Comparison of ENCODE assay signal across 21 cellular contexts in the genomic region with DNA sequence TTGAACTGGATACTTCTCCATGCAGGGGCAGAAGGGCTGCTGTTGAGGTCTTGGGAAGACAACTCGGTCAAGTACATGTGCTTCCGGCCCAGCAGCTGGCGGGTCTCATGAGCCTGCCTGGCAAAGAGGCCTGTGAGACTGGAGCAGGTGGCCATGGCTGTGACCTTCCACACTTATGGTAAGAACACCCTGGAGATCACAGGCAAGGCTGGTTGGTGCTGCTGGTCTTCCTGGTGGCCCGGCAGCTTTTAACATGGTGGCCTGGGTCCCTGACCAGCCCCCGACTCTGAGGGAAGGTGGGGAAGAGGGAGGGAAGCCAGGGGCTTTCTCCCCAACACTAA. TPM values are rescaled to one million over a fixed set of nuclear protein-coding genes. Genes with fewer than 3 reads are reported as not detected.
A peak's percentile ranks its signal among the peaks of the same experiment; 100 is the strongest.
DNase-seq lines count a peak whose midpoint lies in the region; ATAC-seq, FAIRE-seq and TF ChIP-seq lines count a peak whose summit lies in the region.
"Had no signal": no experiment of that assay in that cellular context is flagged by ENCODE, and none has a peak within 500 bp of the region (broad histone marks: within the 10 kb centered on the region; RNA-seq: fewer than 3 reads in every experiment).

No MANE protein-coding gene starts in this region.

- H3K36me3 ChIP-seq in H1 (ENCODE audit: control insufficient read depth in 2 of 4, insufficient read depth in 4 of 4, low read length in 3 of 4) (no peaks in the 10 kb centered on the region), neural progenitor cell (no peaks in the 10 kb centered on the region)
- H3K36me3 ChIP-seq: HAP-1, MG63 had no signal

- no peak for TF ChIP-seq POLR2A in H1 (IDR thresholded peaks at IDR 0.05; ENCODE audit: control extremely low read depth in 1 of 2, low read depth in 2 of 2, low read length in 2 of 2)

- H3K4me3 Mint-ChIP-seq in neural progenitor cell: no peak overlapping the region
- H3K4me3 Mint-ChIP-seq: IgD-negative memory B cell had no signal

- H2BK15ac ChIP-seq in H1 (ENCODE audit: low read length): no peak overlapping the region

- no peaks in the 10 kb centered on the region for H3K79me2 ChIP-seq in H1 (ENCODE audit: control insufficient read depth in 1 of 2, insufficient read depth in 2 of 2, low read length in 2 of 2)
- no peaks in the 10 kb centered on the region for H3K79me2 ChIP-seq in neural progenitor cell (ENCODE audit: low read depth)

- no peak overlapping the region for H2BK12ac ChIP-seq in H1 (ENCODE audit: low read depth, low read length)

- FAIRE-seq in H1 (lab: Jason Lieb, UNC): no peak
- FAIRE-seq: D721Med, G401.6 had no signal

- H2AFZ ChIP-seq in H1 (ENCODE audit: low read length): 0 out of 2 replicates have a peak overlapping the region, but pooled peaks have one; percentile 34
- H2AFZ ChIP-seq in neural progenitor cell (replicated peaks): no peak overlapping the region

- no peaks in the 10 kb centered on the region for H3K27me3 ChIP-seq in H1 (replicated peaks in 1 of 4; ENCODE audit: control insufficient read depth in 3 of 4, extremely low read depth in 1 of 4, insufficient read depth in 3 of 4, low read length in 3 of 4)
- H3K27me3 ChIP-seq in neural progenitor cell: no peaks in the 10 kb centered on the region

- no peak for ATAC-seq in HG03045 (IDR thresholded peaks at IDR 0.05; ENCODE audit: unreplicated experiment)

- no peak for TF ChIP-seq CTCF in H1 (IDR thresholded peaks at IDR 0.05; ENCODE audit: control extremely low read depth in 1 of 3, insufficient read depth in 1 of 3, low read depth in 1 of 3, low read length in 3 of 3)
- TF ChIP-seq CTCF in neural progenitor cell (IDR thresholded peaks at IDR 0.05): no peak

- no peak overlapping the region for H3K56ac ChIP-seq in H1 (replicated peaks; ENCODE audit: insufficient read length, low read depth, low read length)

- no peaks in the 10 kb centered on the region for H4K20me1 ChIP-seq in H1 (replicated peaks in 1 of 2; ENCODE audit: control insufficient read depth in 1 of 2, insufficient read depth in 2 of 2, low read length in 2 of 2)
- no peaks in the 10 kb centered on the region for H4K20me1 ChIP-seq in neural progenitor cell (ENCODE audit: low read depth)

- H3K27ac ChIP-seq in H1 (ENCODE audit: low read depth, low read length) (no peak overlapping the region), neural progenitor cell (no peak overlapping the region)
- H3K27ac ChIP-seq: 22Rv1, C4-2B had no signal

- H3F3A ChIP-seq in neural progenitor cell (ENCODE audit: low read depth): no peaks in the 10 kb centered on the region

- H3K27ac Mint-ChIP-seq in neural progenitor cell: no peak overlapping the region
- H3K27ac Mint-ChIP-seq: IgD-negative memory B cell had no signal

- H3K4me3 ChIP-seq in H1 (ENCODE audit: extremely low read depth in 1 of 4, insufficient read depth in 2 of 4, low read depth in 3 of 4, low read length in 4 of 4): no peak overlapping the region
- H3K4me3 ChIP-seq in neural progenitor cell: no peak overlapping the region
- H3K4me3 ChIP-seq: HAP-1, MG63 had no signal

- no peaks in the 10 kb centered on the region for H3K23me2 ChIP-seq in H1 (ENCODE audit: low read depth, low read length)

- no peak overlapping the region for H4K5ac ChIP-seq in H1 (ENCODE audit: insufficient read length, low read depth, low read length)

- H3K14ac ChIP-seq in H1 (ENCODE audit: insufficient read length): no peak overlapping the region

- H3K4me1 ChIP-seq in H1 (replicated peaks in 1 of 4; ENCODE audit: control insufficient read depth in 3 of 4, insufficient read depth in 4 of 4, low read length in 3 of 4) (peaks cover 0 to 2% (median 0%) of the 10 kb centered on the region in 4 experiments; a peak in 1 of 7 replicates), neural progenitor cell (no peaks in the 10 kb centered on the region)
- H3K4me1 ChIP-seq: HAP-1 had no signal

- CTCF ChIA-PET in H1 (lab: Charles Lee; ENCODE audit: partially characterized antibody): interaction anchor here (1.0 to 1.5 kb wide), 2 partner anchors 23 to 25 kb away, joined by 3 to 4 read pairs; no protein-coding TSS in a partner anchor

- no peak overlapping the region for H3K23ac ChIP-seq in H1 (ENCODE audit: insufficient read length)

- peak overlapping the region; percentile 25; the same call in 1 of the 2 replicates for H4K8ac ChIP-seq in H1 (ENCODE audit: extremely low read depth, insufficient read depth, low read length)

- H3K9ac ChIP-seq in H1 (replicated peaks in 1 of 4; ENCODE audit: extremely low read depth in 1 of 4, low read depth in 3 of 4, low read length in 3 of 4) (no peak overlapping the region), neural progenitor cell (no peak overlapping the region)

- no peak for TF ChIP-seq EP300 in H1 (IDR thresholded peaks at IDR 0.05; ENCODE audit: borderline replicate concordance in 1 of 2, low read depth in 2 of 2, low read length in 2 of 2)

- POLR2A ChIA-PET in H1 (lab: Charles Lee; ENCODE audit: partially characterized antibody): no interaction called here

- no peak overlapping the region for H2BK120ac ChIP-seq in H1 (replicated peaks; ENCODE audit: low read depth, low read length)

- no peaks in the 10 kb centered on the region for H3K79me1 ChIP-seq in H1 (ENCODE audit: low read depth, low read length)

- H3K4me1 Mint-ChIP-seq in neural progenitor cell: no peaks in the 10 kb centered on the region
- H3K4me1 Mint-ChIP-seq: IgD-negative memory B cell had no signal

- H4K91ac ChIP-seq in H1 (replicated peaks; ENCODE audit: insufficient read length, low read length): no peak overlapping the region

- no peaks in the 10 kb centered on the region for H3K9me3 Mint-ChIP-seq in neural progenitor cell
- H3K9me3 Mint-ChIP-seq: IgD-negative memory B cell had no signal

- H3K9me3 ChIP-seq in H1 (ENCODE audit: insufficient read depth in 2 of 2, low read depth in 1 of 2, low read length in 1 of 2): no peaks in the 10 kb centered on the region
- H3K9me3 ChIP-seq in neural progenitor cell (ENCODE audit: low read depth): no peaks in the 10 kb centered on the region
- H3K9me3 ChIP-seq: HAP-1, MG63 had no signal

- H2BK5ac ChIP-seq in H1 (ENCODE audit: low read depth, low read length): no peak overlapping the region

- no peak for TF ChIP-seq RAD21 in H1 (IDR thresholded peaks at IDR 0.05 in 1 of 2, conservative IDR thresholded peaks at IDR 0.05 in 1 of 2; ENCODE audit: low read depth in 2 of 2, low read length in 2 of 2)

- no peak overlapping the region for H3K4ac ChIP-seq in H1 (replicated peaks; ENCODE audit: insufficient read length, low read depth, low read length)

- H3K36me3 Mint-ChIP-seq in neural progenitor cell: no peaks in the 10 kb centered on the region
- H3K36me3 Mint-ChIP-seq: IgD-negative memory B cell had no signal

- WGBS in H1 (ENCODE audit: extremely low coverage in 1 of 2, insufficient coverage in 1 of 2, insufficient read length in 1 of 2, insufficient replicate concordance in 2 of 2, low coverage in 1 of 2, low lambda C conversion rate in 2 of 2, missing lambda C conversion rate in 1 of 2), 2 experiments: 84% methylated on average over 5 of the region's 5 CpGs; no CpG with 5 or more reads in 1 of the 2 experiments

- no peak overlapping the region for H2BK20ac ChIP-seq in H1 (ENCODE audit: low read length)

- H2AK5ac ChIP-seq in H1 (ENCODE audit: low read depth, low read length): no peak overlapping the region

- DNase-seq in DMS 273 (lab: John Stamatoyannopoulos, UW; ENCODE audit: unreplicated experiment) (peak; percentile 46), DMS 273 treated with DMSO at 0.1 percent for 48 hours (lab: John Stamatoyannopoulos, UW) (no peak), NCI-H524 (lab: John Stamatoyannopoulos, UW) (peak; percentile 47 to 80), H1 (ENCODE audit: low read depth in 1 of 2, low spot score in 2 of 2) (no peak), posterior vena cava (ENCODE audit: low spot score) (peak; percentile 66), neural progenitor cell (ENCODE audit: low spot score) (no peak), medulla oblongata (ENCODE audit: extremely low spot score) (no peak)
- DNase-seq: AML-193, Karpas-422, MG63, NCI-H1092, NCI-H146, NCI-H2029 treated with DMSO at 0.1 percent for 48 hours had no signal

- H3K4me2 ChIP-seq in H1 (ENCODE audit: insufficient read depth in 1 of 2, low read depth in 2 of 2, low read length in 2 of 2) (no peak overlapping the region), neural progenitor cell (no peak overlapping the region)

- H3K27me3 Mint-ChIP-seq in neural progenitor cell (ENCODE audit: insufficient read depth, low read depth): peaks cover 12% of the 10 kb centered on the region

- no peak overlapping the region for H3K18ac ChIP-seq in H1 (ENCODE audit: extremely low read depth, low read length)

- intact Hi-C loops in posterior vena cava (cut with DNase I): no loop called here

RNA-seq across cellular contexts. Expression of a gene that starts 15.4 kb away (rescaled TPM):
- 0.63 and 0.86 TPM in 2 replicates for total RNA-seq in H1 (2021; fragmentation: NEBNext Ultra II Directional; extraction: Animal tissue kit (Norgen Biotek cat#: 25700))
- polyA plus RNA-seq in H1 (2011; rRNA removed): 0.62 and 1.7 TPM in 2 replicates
- polyA plus RNA-seq in H1 (2011; cell fraction: cytosol; rRNA removed): 1.4 TPM
- polyA plus RNA-seq in H1 (2011; cell fraction: nucleus; rRNA removed): 10.3 TPM
- polyA plus RNA-seq in H1 (2012, experiment 1 of 2): 0.52 to 1.4 TPM (median 0.80 TPM) in 4 replicates
- 0.98 TPM for polyA plus RNA-seq in H1 (2012, experiment 2 of 2)
- 0.28 TPM for polyA plus RNA-seq in H1 (2013, experiment 1 of 2)
- 0.35 TPM for polyA plus RNA-seq in H1 (2013, experiment 2 of 2)
- 0.15 and 0.22 TPM in 2 replicates for polyA minus RNA-seq in H1 (2011; rRNA and poly(A)+ RNA removed)
- 0.37 TPM for polyA minus RNA-seq in H1 (2011; cell fraction: cytosol; rRNA and poly(A)+ RNA removed)
- 2.3 TPM for polyA minus RNA-seq in H1 (2011; cell fraction: nucleus; rRNA and poly(A)+ RNA removed)
- total RNA-seq in posterior vena cava: 10 to 100 TPM; 18.6 to 32.6 TPM
- total RNA-seq in neural progenitor cell (ENCODE audit: low replicate concordance): 2.3 and 6.8 TPM in 2 replicates
- polyA plus RNA-seq: IgD-negative memory B cell had no signal

RNA-seq across cellular contexts. Expression of a gene that starts 17.3 kb away (rescaled TPM):
- total RNA-seq in H1 (2021; fragmentation: NEBNext Ultra II Directional; extraction: Animal tissue kit (Norgen Biotek cat#: 25700)): 0.40 and 1.2 TPM in 2 replicates
- polyA plus RNA-seq in H1 (2011; rRNA removed): 0.82 and 1.4 TPM in 2 replicates
- 0.56 TPM for polyA plus RNA-seq in H1 (2011; cell fraction: cytosol; rRNA removed)
- polyA plus RNA-seq in H1 (2011; cell fraction: nucleus; rRNA removed): 0.94 TPM
- polyA plus RNA-seq in H1 (2012, experiment 1 of 2): 0.68 to 1.2 TPM (median 0.87 TPM) in 4 replicates
- 0.66 TPM for polyA plus RNA-seq in H1 (2012, experiment 2 of 2)
- polyA plus RNA-seq in H1 (2013, experiment 1 of 2): 0.43 TPM
- polyA plus RNA-seq in H1 (2013, experiment 2 of 2): 0.53 TPM
- 0.37 and 1.0 TPM in 2 replicates for polyA minus RNA-seq in H1 (2011; rRNA and poly(A)+ RNA removed)
- polyA minus RNA-seq in H1 (2011; cell fraction: cytosol; rRNA and poly(A)+ RNA removed): 1.2 TPM
- polyA minus RNA-seq in H1 (2011; cell fraction: nucleus; rRNA and poly(A)+ RNA removed): 0.50 TPM
- 1 to 10 TPM in 1 of 2 donors, under 1 TPM in 1; 0.71 to 1.1 TPM for total RNA-seq in posterior vena cava
- 0.31 and 2.3 TPM in 2 replicates for total RNA-seq in neural progenitor cell (ENCODE audit: low replicate concordance)
- total RNA-seq: NCI-H460 had no signal

RNA-seq across cellular contexts. Expression of a gene that starts 33.8 kb away (rescaled TPM):
- total RNA-seq in H1 (2021; fragmentation: NEBNext Ultra II Directional; extraction: Animal tissue kit (Norgen Biotek cat#: 25700)): 113 and 118 TPM in 2 replicates
- 253 and 335 TPM in 2 replicates for polyA plus RNA-seq in H1 (2011; rRNA removed)
- polyA plus RNA-seq in H1 (2011; cell fraction: cytosol; rRNA removed): 372 TPM
- 132 TPM for polyA plus RNA-seq in H1 (2011; cell fraction: nucleus; rRNA removed)
- polyA plus RNA-seq in H1 (2012, experiment 1 of 2): 156 to 183 TPM (median 164 TPM) in 4 replicates
- polyA plus RNA-seq in H1 (2012, experiment 2 of 2): 190 TPM
- 109 TPM for polyA plus RNA-seq in H1 (2013, experiment 1 of 2)
- polyA plus RNA-seq in H1 (2013, experiment 2 of 2): 115 TPM
- 65.8 and 81.4 TPM in 2 replicates for polyA minus RNA-seq in H1 (2011; rRNA and poly(A)+ RNA removed)
- 55.6 TPM for polyA minus RNA-seq in H1 (2011; cell fraction: cytosol; rRNA and poly(A)+ RNA removed)
- polyA minus RNA-seq in H1 (2011; cell fraction: nucleus; rRNA and poly(A)+ RNA removed): 54.6 TPM
- total RNA-seq in posterior vena cava (10 to 100 TPM; 39.1 to 42.7 TPM), neural progenitor cell (ENCODE audit: low replicate concordance) (128 and 173 TPM in 2 replicates)

RNA-seq across cellular contexts. Expression of a gene that starts 33.9 kb away (rescaled TPM):
- total RNA-seq in H1 (2021; fragmentation: NEBNext Ultra II Directional; extraction: Animal tissue kit (Norgen Biotek cat#: 25700)): 11.8 and 13.7 TPM in 2 replicates
- 16.1 and 20.7 TPM in 2 replicates for polyA plus RNA-seq in H1 (2011; rRNA removed)
- polyA plus RNA-seq in H1 (2011; cell fraction: cytosol; rRNA removed): 11.9 TPM
- 101 TPM for polyA plus RNA-seq in H1 (2011; cell fraction: nucleus; rRNA removed)
- 10.2 to 14.4 TPM (median 13.8 TPM) in 4 replicates for polyA plus RNA-seq in H1 (2012, experiment 1 of 2)
- polyA plus RNA-seq in H1 (2012, experiment 2 of 2): 9.8 TPM
- polyA plus RNA-seq in H1 (2013, experiment 1 of 2): 12.1 TPM
- polyA plus RNA-seq in H1 (2013, experiment 2 of 2): 9.9 TPM
- polyA minus RNA-seq in H1 (2011; rRNA and poly(A)+ RNA removed): 21.6 and 30.2 TPM in 2 replicates
- 10.0 TPM for polyA minus RNA-seq in H1 (2011; cell fraction: cytosol; rRNA and poly(A)+ RNA removed)
- 57.3 TPM for polyA minus RNA-seq in H1 (2011; cell fraction: nucleus; rRNA and poly(A)+ RNA removed)
- total RNA-seq in posterior vena cava (1 to 10 TPM; 3.7 to 4.0 TPM), neural progenitor cell (ENCODE audit: low replicate concordance) (16.5 and 38.2 TPM in 2 replicates)

RNA-seq across cellular contexts. Expression of a gene that starts 57.9 kb away (rescaled TPM):
- 15.4 and 16.0 TPM in 2 replicates for total RNA-seq in H1 (2021; fragmentation: NEBNext Ultra II Directional; extraction: Animal tissue kit (Norgen Biotek cat#: 25700))
- polyA plus RNA-seq in H1 (2011; rRNA removed): 21.9 and 35.3 TPM in 2 replicates
- polyA plus RNA-seq in H1 (2011; cell fraction: cytosol; rRNA removed): 27.7 TPM
- 29.2 TPM for polyA plus RNA-seq in H1 (2011; cell fraction: nucleus; rRNA removed)
- 10.0 to 18.5 TPM (median 15.4 TPM) in 4 replicates for polyA plus RNA-seq in H1 (2012, experiment 1 of 2)
- polyA plus RNA-seq in H1 (2012, experiment 2 of 2): 12.7 TPM
- polyA plus RNA-seq in H1 (2013, experiment 1 of 2): 9.2 TPM
- polyA plus RNA-seq in H1 (2013, experiment 2 of 2): 8.7 TPM
- 8.8 and 13.9 TPM in 2 replicates for polyA minus RNA-seq in H1 (2011; rRNA and poly(A)+ RNA removed)
- 7.0 TPM for polyA minus RNA-seq in H1 (2011; cell fraction: cytosol; rRNA and poly(A)+ RNA removed)
- 12.1 TPM for polyA minus RNA-seq in H1 (2011; cell fraction: nucleus; rRNA and poly(A)+ RNA removed)
- 10 to 100 TPM; 30.4 to 37.4 TPM for total RNA-seq in posterior vena cava
- total RNA-seq in neural progenitor cell (ENCODE audit: low replicate concordance): 17.2 and 37.7 TPM in 2 replicates

Comparison
In these comparisons a context has a peak if more than half of its experiments do, and no peak if none do; other contexts are left out.
1. DNase-seq: peak in DMS 273 (single experiment), NCI-H524 (2 of 2) and posterior vena cava (single experiment); none in DMS 273 treated with DMSO at 0.1 percent for 48 hours (single experiment), H1 (0 of 2), neural progenitor cell (single experiment) and medulla oblongata (single experiment).